18 cellular contexts compared by ENCODE assay signal in genomic region chr4:38406243-38406642, GRCh38.
DNase-seq lines count a peak whose midpoint lies in the region; ATAC-seq and TF ChIP-seq lines count a peak whose summit lies in the region.
"Had no signal": no experiment of that assay in that cellular context is flagged by ENCODE, and none has a peak within 500 bp of the region (broad histone marks: within the 10 kb centered on the region; RNA-seq: fewer than 3 reads in every experiment).

No MANE protein-coding gene starts in this region.

- H3K4me3 ChIP-seq in esophagus muscularis mucosa: no peak overlapping the region
- H3K4me3 ChIP-seq in spleen: no peak overlapping the region
- H3K4me3 ChIP-seq: A549; BLaER1 treated with 17β-estradiol and CSF1 and Interleukin-3, amounts not matched to agents 10 nM and 100 nM had no signal

- no peaks in the 10 kb centered on the region for H3K27me3 ChIP-seq in esophagus muscularis mucosa
- H3K27me3 ChIP-seq in spleen (replicated peaks in 1 of 7): no peaks in the 10 kb centered on the region
- H3K27me3 ChIP-seq: BLaER1 treated with 17β-estradiol and CSF1 and Interleukin-3, amounts not matched to agents 10 nM and 100 nM had no signal

- TF ChIP-seq EP300 in esophagus muscularis mucosa (IDR thresholded peaks at IDR 0.05): no peak

- in situ Hi-C loops in GM13976 (cut with MboI; ENCODE audit: low sequenced_read_pairs, unreplicated experiment): no loop called here

- H3K27ac ChIP-seq in esophagus muscularis mucosa (replicated peaks in 1 of 4) (no peak overlapping the region), spleen (no peak overlapping the region)
- H3K27ac ChIP-seq: 22Rv1; A549; BLaER1 treated with 17β-estradiol and CSF1 and Interleukin-3, amounts not matched to agents 10 nM and 100 nM; C4-2B had no signal

- H3K36me3 ChIP-seq in esophagus muscularis mucosa (no peaks in the 10 kb centered on the region), spleen (no peaks in the 10 kb centered on the region)
- H3K36me3 ChIP-seq: BLaER1 treated with 17β-estradiol and CSF1 and Interleukin-3, amounts not matched to agents 10 nM and 100 nM had no signal

- DNase-seq in esophagus muscularis mucosa (ENCODE audit: extremely low spot score): peak; percentile 78
- DNase-seq in fibroblast of peridontal ligament (ENCODE audit: extremely low read depth): peak; percentile 26
- no peak for DNase-seq in sciatic nerve (ENCODE audit: low spot score)
- no peak for DNase-seq in spleen
- no peak for DNase-seq in GM13976 (ENCODE audit: low spot score)
- DNase-seq in DMS153 treated with DMSO at 0.1 percent for 48 hours (lab: John Stamatoyannopoulos, UW; ENCODE audit: unreplicated experiment): no peak
- DNase-seq: AML-193; Caco-2; Calu3; CD4-positive, alpha-beta T cell; CD8-positive, alpha-beta T cell; DMS53; DMS79; GF-D8 had no signal

- H3K9me3 ChIP-seq in esophagus muscularis mucosa (no peaks in the 10 kb centered on the region), spleen (no peaks in the 10 kb centered on the region)
- H3K9me3 ChIP-seq: A549; BLaER1 treated with 17β-estradiol and CSF1 and Interleukin-3, amounts not matched to agents 10 nM and 100 nM; Caco-2 had no signal

- no peak for TF ChIP-seq POLR2A in esophagus muscularis mucosa (IDR thresholded peaks at IDR 0.05; ENCODE audit: low read depth)
- no peak for TF ChIP-seq POLR2A in spleen (IDR thresholded peaks at IDR 0.05)

- no peaks in the 10 kb centered on the region for H3K4me1 ChIP-seq in esophagus muscularis mucosa
- no peaks in the 10 kb centered on the region for H3K4me1 ChIP-seq in spleen
- H3K4me1 ChIP-seq: A549; BLaER1 treated with 17β-estradiol and CSF1 and Interleukin-3, amounts not matched to agents 10 nM and 100 nM; Caco-2 had no signal

- WGBS in esophagus muscularis mucosa: 91% methylated on average over 3 of the region's 3 CpGs
- WGBS in spleen, 5 donors: 86 to 98% (median 91%) methylated on average over 3 of the region's 3 CpGs

- intact Hi-C loops in esophagus muscularis mucosa (cut with DNase I) (no loop called here), sciatic nerve (cut with DNase I) (no loop called here), spleen (cut with DNase I; ENCODE audit: low total_unique reads) (no loop called here)

- ATAC-seq in sciatic nerve: peak; percentile 68
- ATAC-seq: A549; CD8-positive, alpha-beta T cell had no signal

- no peak for TF ChIP-seq CTCF in esophagus muscularis mucosa (IDR thresholded peaks at IDR 0.05)
- no peak for TF ChIP-seq CTCF in spleen (IDR thresholded peaks at IDR 0.05 in 8 of 11, conservative IDR thresholded peaks at IDR 0.05 in 3 of 11)
- TF ChIP-seq CTCF in GM13976 (IDR thresholded peaks at IDR 0.05; ENCODE audit: borderline replicate concordance, control extremely low read depth, extremely low read depth, insufficient read depth, missing control alignments): no peak

Comparison
In these comparisons a context has a peak if more than half of its experiments do, and no peak if none do; other contexts are left out.
1. DNase-seq: peak in esophagus muscularis mucosa (single experiment) and fibroblast of peridontal ligament (single experiment); none in sciatic nerve (single experiment), spleen (single experiment), GM13976 (single experiment) and DMS153 treated with DMSO at 0.1 percent for 48 hours (single experiment).